ENCODE assay signal across 24 cellular contexts in the genomic region with DNA sequence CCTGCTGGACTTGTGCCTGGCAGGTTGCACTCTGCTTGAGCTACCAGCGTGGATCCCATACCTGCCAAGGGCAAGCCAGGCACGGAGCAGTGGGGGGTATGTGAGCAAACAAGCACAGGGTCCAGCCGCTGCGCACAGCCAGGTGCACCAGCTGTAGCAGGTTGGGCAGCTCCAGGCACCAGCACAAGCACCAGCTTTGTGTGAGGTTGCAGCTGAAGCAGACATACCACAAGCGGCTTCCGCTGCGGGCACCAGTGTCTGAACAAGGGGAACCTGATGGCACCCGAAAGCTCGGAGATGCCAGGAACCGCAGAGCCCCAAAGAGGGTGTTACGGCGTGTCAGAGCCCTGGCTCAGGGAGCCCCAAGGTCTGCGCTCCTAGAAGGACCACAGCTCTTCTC.
DNase-seq lines count a peak whose midpoint lies in the region; ATAC-seq lines count a peak whose summit lies in the region.
"Had no signal": no experiment of that assay in that cellular context is flagged by ENCODE, and none has a peak within 500 bp of the region (broad histone marks: within the 10 kb centered on the region; RNA-seq: fewer than 3 reads in every experiment).

No MANE protein-coding gene starts in this region.

- H3K36me3 ChIP-seq in MG63: no peaks in the 10 kb centered on the region
- H3K36me3 ChIP-seq: adrenal gland, gastroesophageal sphincter, neural progenitor cell, right lobe of liver, WERI-Rb-1 had no signal

- no peaks in the 10 kb centered on the region for H3K27me3 ChIP-seq in MG63
- H3K27me3 ChIP-seq: adrenal gland, body of pancreas, gastroesophageal sphincter, hepatocyte, neural progenitor cell, right lobe of liver had no signal

- no peaks in the 10 kb centered on the region for H3K9me3 ChIP-seq in MG63
- H3K9me3 ChIP-seq: right lobe of liver had no signal

- DNase-seq in NCI-H1092 (lab: John Stamatoyannopoulos, UW) (peak; percentile 47), NCI-H2029 (lab: John Stamatoyannopoulos, UW) (peak; percentile 78), NCI-H774 (lab: John Stamatoyannopoulos, UW) (peak; percentile 94), posterior vena cava (ENCODE audit: low spot score) (peak; percentile 78), MG63 (no peak), C1 segment of cervical spinal cord (lab: John Stamatoyannopoulos, UW) (no peak)
- DNase-seq: activated CD4-positive, alpha-beta T cell treated with anti-CD3 and anti-CD28 coated beads, Interleukin-2, amount 10 ng/mL, durations not matched to agents 24 days and 14 days; activated naive CD4-positive, alpha-beta T cell treated with anti-CD3 and anti-CD28 coated beads for 36 hours; activated T-cell treated with anti-CD3 and anti-CD28 coated beads, Interleukin-2, amount 50 U/mL, for 48 hours; adrenal gland; body of pancreas; cerebellar nuclear complex; GM23248; NCI-H1436; right lobe of liver; Right ventricle myocardium superior; stimulated activated CD4-positive, alpha-beta T cell treated with anti-CD3 and anti-CD28 coated beads, Interleukin-12 subunit alpha, Interleukin-12 subunit beta, amount 100 ng/mL, for 4 hours; stimulated activated CD4-positive, alpha-beta T cell treated with anti-CD3 and anti-CD28 coated beads, Interleukin-4, amount 100 ng/mL, for 1 hour; T-helper 9 cell; WERI-Rb-1 had no signal

- no peak overlapping the region for H3K4me3 ChIP-seq in MG63
- H3K4me3 ChIP-seq: adrenal gland, body of pancreas, gastroesophageal sphincter, GM23248, hepatocyte, neural progenitor cell, right lobe of liver had no signal

- ATAC-seq in esophagus mucosa: no peak
- ATAC-seq: body of pancreas, right lobe of liver had no signal

- intact Hi-C loops in posterior vena cava (cut with DNase I): no loop called here

Comparison
In these comparisons a context has a peak if more than half of its experiments do, and no peak if none do; other contexts are left out.
1. DNase-seq: peak in NCI-H1092 (single experiment), NCI-H2029 (single experiment), NCI-H774 (single experiment) and posterior vena cava (single experiment); none in MG63 (single experiment) and C1 segment of cervical spinal cord (0 of 14).